In the genomic region with DNA sequence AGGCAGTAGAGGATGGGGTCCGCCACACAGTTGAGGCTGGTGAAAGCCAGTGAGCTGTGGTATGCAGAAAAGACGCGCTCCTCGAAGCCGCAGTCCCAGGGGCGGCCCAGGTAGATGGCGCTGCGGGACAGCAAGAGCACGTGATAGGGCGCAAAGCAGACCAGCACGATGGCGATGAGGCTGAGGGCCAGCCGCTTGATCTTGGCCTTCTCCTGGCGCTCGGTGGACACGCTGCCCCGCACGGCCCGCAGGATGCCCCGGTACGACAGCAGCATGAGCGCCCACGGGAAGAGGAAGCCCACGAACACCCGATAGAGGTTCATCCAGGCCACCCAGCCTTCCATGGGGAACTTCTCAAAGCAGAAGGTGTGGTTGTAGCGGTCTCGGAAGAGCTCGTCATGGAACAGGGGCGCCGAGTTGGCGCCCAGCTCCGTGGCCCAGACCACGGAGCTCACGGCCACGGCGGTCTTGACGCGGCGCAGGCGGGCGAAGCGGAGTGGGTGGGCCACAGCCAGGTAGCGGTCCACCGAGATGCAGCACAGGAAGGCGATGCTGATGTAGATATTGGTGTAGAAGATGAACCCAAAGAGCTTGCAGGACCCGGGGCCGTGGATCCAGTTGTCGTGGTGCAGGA, we compare ENCODE assay signal across 8 cellular contexts.
DNase-seq lines count a peak whose midpoint lies in the region; ATAC-seq and TF ChIP-seq lines count a peak whose summit lies in the region.

No MANE protein-coding gene starts in this region.

- no peaks in the 10 kb centered on the region for H3K9me3 Mint-ChIP-seq in activated T-cell treated with anti-CD3 and anti-CD28 coated beads, Interleukin-2, amount 50 U/mL, for 24 hours

- H3K4me3 Mint-ChIP-seq in activated T-cell treated with anti-CD3 and anti-CD28 coated beads, Interleukin-2, amount 50 U/mL, for 24 hours, result no peak overlapping the region

- H3K9me2 ChIP-seq in DOHH2 (replicated peaks; ENCODE audit: control insufficient read depth, low read length), result no peaks in the 10 kb centered on the region

- no peaks in the 10 kb centered on the region for H3K79me2 ChIP-seq in DOHH2 (ENCODE audit: control insufficient read depth, low read length)

- no peak for TF ChIP-seq POLR2A in NB4 (IDR thresholded peaks at IDR 0.05; ENCODE audit: extremely low read depth, insufficient read length)

- no peaks in the 10 kb centered on the region; the same call in 1 of the 2 replicates for H3F3A ChIP-seq in DOHH2 (ENCODE audit: control insufficient read depth, insufficient read depth)

- peaks cover 57% of the 10 kb centered on the region for H3K27me3 Mint-ChIP-seq in activated T-cell treated with anti-CD3 and anti-CD28 coated beads, Interleukin-2, amount 50 U/mL, for 24 hours

- no peak overlapping the region for H3K4me2 ChIP-seq in DOHH2 (ENCODE audit: low read length)

- TF ChIP-seq CTCF in DOHH2 (IDR thresholded peaks at IDR 0.05; ENCODE audit: low read depth, low read length, poor library complexity, severe bottlenecking), result peak; percentile 61
- peak; percentile 31 for TF ChIP-seq CTCF in NB4 (IDR thresholded peaks at IDR 0.05; ENCODE audit: low read depth, low read length)

- peak; percentile 66 for DNase-seq in NB4 (ENCODE audit: low read depth)
- peak; percentile 61 for DNase-seq in activated T-cell treated with anti-CD3 and anti-CD28 coated beads, Interleukin-2, amount 50 U/mL, for 24 hours
- DNase-seq in iPS-NIHi11 (ENCODE audit: low spot score), result peak; percentile 84
- DNase-seq in stimulated activated CD8-positive, alpha-beta memory T cell treated with anti-CD3 and anti-CD28 coated beads, Interleukin-7, amount 100 ng/mL, for 24 hours (ENCODE audit: low read depth), result peak; percentile 14
- no peak for DNase-seq in T1000 (lab: John Stamatoyannopoulos, UW)
- no peak for DNase-seq in GOT3 (lab: John Stamatoyannopoulos, UW)

- H3K4me1 ChIP-seq in DOHH2 (ENCODE audit: control insufficient read depth, low read length), result 0 out of 2 replicates have a peak, but pooled peaks cover 4% of the 10 kb centered on the region

- H3K27ac Mint-ChIP-seq in activated T-cell treated with anti-CD3 and anti-CD28 coated beads, Interleukin-2, amount 50 U/mL, for 24 hours, result no peak overlapping the region

- no peak for ATAC-seq in GM18867 (IDR thresholded peaks at IDR 0.05; ENCODE audit: unreplicated experiment)

- H3K36me3 ChIP-seq in DOHH2 (ENCODE audit: control insufficient read depth, low read length), result no peaks in the 10 kb centered on the region

- H3K27me3 ChIP-seq in DOHH2 (ENCODE audit: control insufficient read depth, low read length), result 0 out of 2 replicates have a peak, but pooled peaks cover 6% of the 10 kb centered on the region

- H3K27ac ChIP-seq in DOHH2 (ENCODE audit: low read depth, low read length), result no peak overlapping the region

- H3K9me3 ChIP-seq in DOHH2 (ENCODE audit: control insufficient read depth, insufficient read depth, low read length), result no peaks in the 10 kb centered on the region

- peaks cover 14% of the 10 kb centered on the region for H3K4me1 Mint-ChIP-seq in activated T-cell treated with anti-CD3 and anti-CD28 coated beads, Interleukin-2, amount 50 U/mL, for 24 hours (ENCODE audit: low read depth)

- H4K20me1 ChIP-seq in DOHH2 (ENCODE audit: control insufficient read depth, insufficient read depth, low read depth, low read length), result no peaks in the 10 kb centered on the region

- H3K36me3 Mint-ChIP-seq in activated T-cell treated with anti-CD3 and anti-CD28 coated beads, Interleukin-2, amount 50 U/mL, for 24 hours (ENCODE audit: low read depth), result no peaks in the 10 kb centered on the region

- no peak overlapping the region for H3K4me3 ChIP-seq in DOHH2 (ENCODE audit: low read length)
- no peak overlapping the region for H3K4me3 ChIP-seq in NB4 (ENCODE audit: low read depth, low read length)

Comparison
In these comparisons a context has a peak if more than half of its experiments do, and no peak if none do; other contexts are left out.
1. DNase-seq: peak in NB4 (single experiment), activated T-cell treated with anti-CD3 and anti-CD28 coated beads, Interleukin-2, amount 50 U/mL, for 24 hours (single experiment), iPS-NIHi11 (single experiment) and stimulated activated CD8-positive, alpha-beta memory T cell treated with anti-CD3 and anti-CD28 coated beads, Interleukin-7, amount 100 ng/mL, for 24 hours (single experiment); none in T1000 (single experiment) and GOT3 (single experiment).